14 cellular contexts compared by ENCODE assay signal in the genomic region with DNA sequence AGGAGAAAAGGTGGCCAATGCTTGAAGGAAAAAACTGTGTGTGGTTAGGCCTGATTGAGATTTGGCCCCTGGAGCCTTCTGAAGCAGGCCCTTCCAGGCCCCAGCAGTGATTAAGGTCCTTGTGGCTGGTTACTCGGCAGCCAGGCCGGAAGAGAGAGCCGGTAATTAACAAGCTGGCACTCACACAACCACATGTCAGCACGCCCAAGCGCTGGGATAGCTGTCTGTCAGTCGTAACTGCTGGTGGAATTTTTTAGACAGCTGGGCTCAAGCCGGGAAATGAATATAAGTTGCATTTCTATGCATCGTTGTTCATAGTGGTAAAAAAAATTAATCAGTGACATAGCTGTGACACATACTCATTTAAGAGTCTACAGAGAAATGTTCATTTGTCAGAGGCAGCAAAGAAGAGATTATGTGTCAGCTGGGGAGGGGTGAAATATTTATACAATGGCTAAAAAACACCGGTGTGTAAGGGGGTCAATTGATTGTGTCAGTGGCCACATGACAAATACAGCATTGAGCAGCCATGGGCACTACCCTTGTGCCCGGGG. TPM values are rescaled to one million over a fixed set of nuclear protein-coding genes. Genes with fewer than 3 reads are reported as not detected.
A peak's percentile ranks its signal among the peaks of the same experiment; 100 is the strongest.
DNase-seq lines count a peak whose midpoint lies in the region; ATAC-seq, FAIRE-seq and TF ChIP-seq lines count a peak whose summit lies in the region.
"Had no signal": no experiment of that assay in that cellular context is flagged by ENCODE, and none has a peak within 500 bp of the region (broad histone marks: within the 10 kb centered on the region; RNA-seq: fewer than 3 reads in every experiment).

No MANE protein-coding gene starts in this region.

- TF ChIP-seq CTCF in WERI-Rb-1 (IDR thresholded peaks at IDR 0.05; ENCODE audit: low read depth, low read length) = no peak
- no peak for TF ChIP-seq CTCF in gastrocnemius medialis (IDR thresholded peaks at IDR 0.05 in 4 of 5, conservative IDR thresholded peaks at IDR 0.05 in 1 of 5)

- H3K9me3 ChIP-seq in WERI-Rb-1 (ENCODE audit: severe bottlenecking) = no peaks in the 10 kb centered on the region
- no peaks in the 10 kb centered on the region for H3K9me3 ChIP-seq in gastrocnemius medialis
- H3K9me3 ChIP-seq: neutrophil had no signal

- no peak for FAIRE-seq in GM19239 (lab: Jason Lieb, UNC)
- FAIRE-seq: GM12892, HTR-8/SVneo had no signal

- no peak overlapping the region for H3K4me3 ChIP-seq in WERI-Rb-1 (ENCODE audit: low read depth, low read length)
- H3K4me3 ChIP-seq in gastrocnemius medialis = no peak overlapping the region

- DNase-seq in COLO668 (lab: John Stamatoyannopoulos, UW; ENCODE audit: unreplicated experiment) (peak; percentile 59), M059J (ENCODE audit: low read depth) (peak; percentile 74), WERI-Rb-1 (peak; percentile 35), left colon (peak; percentile 61 to 63), gastrocnemius medialis (no peak), GM19239 (ENCODE audit: insufficient read length, low spot score) (no peak), HT-29 (ENCODE audit: low spot score) (no peak)
- DNase-seq: CD8-positive, alpha-beta memory T cell; immature natural killer cell; stimulated activated CD4-positive, alpha-beta T cell treated with anti-CD3 and anti-CD28 coated beads, Interleukin-2, amount 100 ng/mL, for 48 hours had no signal

- in situ Hi-C loops in gastrocnemius medialis (cut with MboI; ENCODE audit: low sequenced_read_pairs in 4 of 4) = loop anchor here (10.0 to 25.0 kb wide), 2 partner anchors 189 to 442 kb away; no protein-coding TSS in a partner anchor

- TF ChIP-seq POLR2A in gastrocnemius medialis (IDR thresholded peaks at IDR 0.05) = no peak

- ATAC-seq in left colon (peak; percentile 87), gastrocnemius medialis (no peak), GM19452 (IDR thresholded peaks at IDR 0.05; ENCODE audit: unreplicated experiment) (no peak)

- peaks cover 0 to 4% of the 10 kb centered on the region in 2 donors for H3K4me1 ChIP-seq in gastrocnemius medialis

- H3K36me3 ChIP-seq in WERI-Rb-1 (no peaks in the 10 kb centered on the region), gastrocnemius medialis (no peaks in the 10 kb centered on the region)
- H3K36me3 ChIP-seq: neutrophil had no signal

- H3K27ac ChIP-seq in WERI-Rb-1 (no peak overlapping the region), gastrocnemius medialis (no peak overlapping the region)
- H3K27ac ChIP-seq: neutrophil had no signal

- peaks cover 6% of the 10 kb centered on the region for H3K27me3 ChIP-seq in WERI-Rb-1 (ENCODE audit: insufficient read depth, low read depth, severe bottlenecking)
- peaks cover 18 to 22% (median 20%) of the 10 kb centered on the region in 3 donors for H3K27me3 ChIP-seq in gastrocnemius medialis

- intact Hi-C loops in left colon (cut with DNase I, micrococcal nuclease) (no loop called here), gastrocnemius medialis (cut with DNase I; ENCODE audit: low total_unique reads) (loop anchor here (10.0 kb wide), 1 partner anchor 449 kb away; no protein-coding TSS in a partner anchor)

RNA-seq across cellular contexts. Expression of gene ARAP3, which starts 13.7 kb away (rescaled TPM):
- 2.5 and 5.5 TPM in 2 replicates for total RNA-seq in M059J (2014; rRNA removed; shearing (Covaris generic))
- 1 to 10 TPM; 5.3 to 7.1 TPM for total RNA-seq in left colon
- 1 to 10 TPM; 1.6 to 5.5 (median 3.0) TPM for total RNA-seq in gastrocnemius medialis
- 0.21 and 0.38 TPM in 2 replicates for total RNA-seq in HT-29 (2014; rRNA removed; shearing (Covaris generic))

RNA-seq across cellular contexts. Expression of gene FCHSD1, which starts 44.5 kb away (rescaled TPM):
- 11.0 and 18.5 TPM in 2 replicates for total RNA-seq in M059J (2014; rRNA removed; shearing (Covaris generic))
- total RNA-seq in left colon (10 to 100 TPM; 15.0 to 19.2 TPM), gastrocnemius medialis (1 to 10 TPM in 1 of 4 donors, under 1 TPM in 3; 0.32 to 2.6 (median 0.65) TPM)
- 24.3 and 30.6 TPM in 2 replicates for total RNA-seq in HT-29 (2014; rRNA removed; shearing (Covaris generic))

RNA-seq across cellular contexts. Expression of gene RELL2, which starts 58.9 kb away (rescaled TPM):
- 8.3 and 9.0 TPM in 2 replicates for total RNA-seq in M059J (2014; rRNA removed; shearing (Covaris generic))
- total RNA-seq in left colon (1 to 10 TPM; 2.9 to 3.5 TPM), gastrocnemius medialis (1 to 10 TPM in 1 of 4 donors, under 1 TPM in 1, not detected in 2; 0.16 to 1.1 TPM)
- 26.6 and 27.2 TPM in 2 replicates for total RNA-seq in HT-29 (2014; rRNA removed; shearing (Covaris generic))

RNA-seq across cellular contexts. Expression of gene HDAC3, which starts 59.1 kb away (rescaled TPM):
- 78.2 and 88.4 TPM in 2 replicates for total RNA-seq in M059J (2014; rRNA removed; shearing (Covaris generic))
- total RNA-seq in left colon = 10 to 100 TPM; 37.8 to 40.5 TPM
- total RNA-seq in gastrocnemius medialis = 10 to 100 TPM; 29.8 to 40.7 (median 35.7) TPM
- 69.8 and 84.9 TPM in 2 replicates for total RNA-seq in HT-29 (2014; rRNA removed; shearing (Covaris generic))

Comparison
In these comparisons a context has a peak if more than half of its experiments do, and no peak if none do; other contexts are left out.
1. DNase-seq: peak in COLO668 (single experiment), M059J (single experiment), WERI-Rb-1 (single experiment) and left colon (2 of 2); none in gastrocnemius medialis (0 of 2), GM19239 (single experiment) and HT-29 (single experiment).